In genomic region chr2:39816845-39817244, GRCh38 we compare ENCODE assay signal across 29 cellular contexts.
"Had no signal": no experiment of that assay in that cellular context is flagged by ENCODE, and none has a peak within 500 bp of the region (broad histone marks: within the 10 kb centered on the region; RNA-seq: fewer than 3 reads in every experiment).

No MANE protein-coding gene starts in this region.

- H3K4me1 Mint-ChIP-seq: naive B cell; naive thymus-derived CD8-positive, alpha-beta T cell; nephron progenitor cell; stimulated activated memory B cell treated with anti-CD40 and anti-IgM and Interleukin-4, amounts not matched to agents 10 μg/mL and 1 μg/mL and 100 μg/mL, for 72 hours; stimulated activated naive CD8-positive, alpha-beta T cell treated with anti-CD3 and anti-CD28 coated beads, Interleukin-15, amount 100 ng/mL, for 72 hours had no signal

- H3K9me3 ChIP-seq: ovary, psoas muscle, right lobe of liver, sigmoid colon, suprapubic skin, testis, tibial artery, upper lobe of right lung, vagina had no signal

- H2AFZ ChIP-seq: parathyroid adenoma had no signal

- H3K79me2 ChIP-seq: parathyroid adenoma had no signal

- H3K27ac Mint-ChIP-seq: naive B cell; naive thymus-derived CD8-positive, alpha-beta T cell; natural killer cell treated with Interleukin-12 subunit alpha and Interleukin-12 subunit beta and Interleukin-15 and Interleukin-18, amount 100 ng/mL, for 72 hours; nephron progenitor cell; progenitor cell of endocrine pancreas; stimulated activated memory B cell treated with anti-CD40 and anti-IgM and Interleukin-4, amounts not matched to agents 10 μg/mL and 1 μg/mL and 100 μg/mL, for 72 hours; type B pancreatic cell had no signal

- H3K27me3 Mint-ChIP-seq: progenitor cell of endocrine pancreas, type B pancreatic cell had no signal

- ATAC-seq: naive thymus-derived CD8-positive, alpha-beta T cell; psoas muscle; right cardiac atrium; right lobe of liver; stimulated activated memory B cell treated with anti-CD40 and anti-IgM and Interleukin-4, amounts not matched to agents 10 μg/mL and 1 μg/mL and 100 μg/mL, for 72 hours; stimulated activated naive CD8-positive, alpha-beta T cell treated with anti-CD3 and anti-CD28 coated beads, Interleukin-15, amount 100 ng/mL, for 72 hours; stimulated activated naive CD8-positive, alpha-beta T cell treated with anti-CD3 and anti-CD28 coated beads, Interleukin-15, Interleukin-2, amounts not matched to agents 100 U/mL and 50 U/mL, for 24 hours; upper lobe of right lung had no signal

- H3K4me1 ChIP-seq: parathyroid adenoma, psoas muscle, right lobe of liver, suprapubic skin, testis, tibial artery, upper lobe of right lung, vagina had no signal

- H3K27ac ChIP-seq: ovary, parathyroid adenoma, psoas muscle, right lobe of liver, sigmoid colon, suprapubic skin, testis, tibial artery, upper lobe of right lung, vagina had no signal

- H3K4me3 ChIP-seq: ovary, psoas muscle, right lobe of liver, sigmoid colon, suprapubic skin, testis, tibial artery, upper lobe of right lung, vagina had no signal

- H3K36me3 Mint-ChIP-seq: stimulated activated memory B cell treated with anti-CD40 and anti-IgM and Interleukin-4, amounts not matched to agents 10 μg/mL and 1 μg/mL and 100 μg/mL, for 72 hours; type B pancreatic cell had no signal

- DNase-seq: naive B cell; naive thymus-derived CD8-positive, alpha-beta T cell; nephron progenitor cell; occipital lobe; psoas muscle; right cardiac atrium; right lobe of liver; sigmoid colon; small intestine; stimulated activated CD4-positive, alpha-beta T cell treated with anti-CD3 and anti-CD28 coated beads, Interleukin-12 subunit alpha, Interleukin-12 subunit beta, amount 100 ng/mL, for 4 hours; stimulated activated CD4-positive, alpha-beta T cell treated with anti-CD3 and anti-CD28 coated beads, Interleukin-1b, Interleukin-23, amount 100 ng/mL, for 48 hours; stimulated activated CD4-positive, alpha-beta T cell treated with anti-CD3 and anti-CD28 coated beads, Interleukin-4, amount 100 ng/mL, for 1 hour; stimulated activated CD4-positive, alpha-beta T cell treated with anti-CD3 and anti-CD28 coated beads, Interleukin-4, amount 100 ng/mL, for 4 hours; stimulated activated CD8-positive, alpha-beta memory T cell treated with anti-CD3 and anti-CD28 coated beads, Interleukin-4, amount 100 ng/mL, for 48 hours; stimulated activated naive CD4-positive, alpha-beta T cell; stimulated activated naive CD8-positive, alpha-beta T cell treated with anti-CD3 and anti-CD28 coated beads, Interleukin-15, amount 100 ng/mL, for 72 hours; stimulated activated naive CD8-positive, alpha-beta T cell treated with anti-CD3 and anti-CD28 coated beads, Interleukin-15, Interleukin-2, amounts not matched to agents 100 U/mL and 50 U/mL, for 24 hours; substantia nigra; testis; tibial artery; upper lobe of right lung had no signal

- FAIRE-seq: small intestine had no signal

- H3K36me3 ChIP-seq: ovary, right lobe of liver, sigmoid colon, suprapubic skin, tibial artery, upper lobe of right lung, vagina had no signal

- H3K27me3 ChIP-seq: ovary, right lobe of liver, sigmoid colon, suprapubic skin, testis, tibial artery, upper lobe of right lung, vagina had no signal

- H3K9ac ChIP-seq: parathyroid adenoma had no signal

- H3K4me3 Mint-ChIP-seq: naive B cell; naive thymus-derived CD8-positive, alpha-beta T cell; natural killer cell treated with Interleukin-12 subunit alpha and Interleukin-12 subunit beta and Interleukin-15 and Interleukin-18, amount 100 ng/mL, for 72 hours; nephron progenitor cell; stimulated activated memory B cell treated with anti-CD40 and anti-IgM and Interleukin-4, amounts not matched to agents 10 μg/mL and 1 μg/mL and 100 μg/mL, for 72 hours; stimulated activated naive CD8-positive, alpha-beta T cell treated with anti-CD3 and anti-CD28 coated beads, Interleukin-15, amount 100 ng/mL, for 72 hours; type B pancreatic cell had no signal
